8 cellular contexts compared by ENCODE assay signal in the genomic region with DNA sequence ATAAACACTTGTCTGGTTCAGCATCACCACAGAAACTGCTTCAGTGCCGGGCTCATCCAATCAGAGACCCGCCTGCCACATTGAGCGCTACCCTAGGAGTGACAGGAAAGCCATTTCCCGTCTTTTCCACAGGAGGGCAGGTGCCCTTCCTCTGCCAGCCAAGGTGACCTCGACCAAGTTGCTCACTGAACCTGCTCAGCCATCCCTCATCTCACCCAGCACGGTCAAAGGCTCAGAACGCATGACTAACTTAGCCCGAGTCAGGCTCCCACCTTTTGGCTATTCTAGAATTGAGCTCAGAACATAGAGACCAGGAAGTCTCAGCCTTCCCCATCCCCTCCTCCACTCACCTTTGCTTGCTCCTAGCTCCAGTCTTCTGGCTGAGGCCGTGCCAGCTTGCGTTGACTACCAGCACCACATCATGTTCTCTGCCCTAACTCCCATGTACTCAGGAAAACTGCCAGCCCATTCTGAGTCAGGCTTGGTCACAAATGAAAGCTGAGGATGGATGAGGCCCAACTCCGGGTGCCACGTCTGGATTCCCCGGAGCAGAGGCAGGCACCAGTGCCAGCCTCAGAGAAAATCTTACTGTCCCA. TPM values are rescaled to one million over a fixed set of nuclear protein-coding genes. Genes with fewer than 3 reads are reported as not detected.
DNase-seq lines count a peak whose midpoint lies in the region; ATAC-seq and TF ChIP-seq lines count a peak whose summit lies in the region.

No MANE protein-coding gene starts in this region.

- no peak for TF ChIP-seq POLR2A in erythroblast (IDR thresholded peaks at IDR 0.05; ENCODE audit: low read length)

- peaks cover 15% of the 10 kb centered on the region for H3K36me3 ChIP-seq in DND-41 (ENCODE audit: insufficient read depth, low read length)

- no peaks in the 10 kb centered on the region for H3K27me3 Mint-ChIP-seq in neural crest cell (ENCODE audit: low read depth)
- no peaks in the 10 kb centered on the region for H3K27me3 Mint-ChIP-seq in natural killer cell treated with Interleukin-12 subunit alpha and Interleukin-12 subunit beta and Interleukin-15 and Interleukin-18, amount 100 ng/mL, for 72 hours

- H3K27ac Mint-ChIP-seq in neural crest cell (ENCODE audit: unreplicated experiment), result peak overlapping the region; percentile 15
- no peak overlapping the region for H3K27ac Mint-ChIP-seq in natural killer cell treated with Interleukin-12 subunit alpha and Interleukin-12 subunit beta and Interleukin-15 and Interleukin-18, amount 100 ng/mL, for 72 hours

- H3K4me1 ChIP-seq in DND-41 (ENCODE audit: insufficient read depth, low read length), result peaks cover 9% of the 10 kb centered on the region

- H4K20me1 ChIP-seq in DND-41 (ENCODE audit: insufficient read depth, low read length), result no peaks in the 10 kb centered on the region

- H3K4me1 Mint-ChIP-seq in neural crest cell, result peaks cover 5% of the 10 kb centered on the region
- H3K4me1 Mint-ChIP-seq in natural killer cell treated with Interleukin-12 subunit alpha and Interleukin-12 subunit beta and Interleukin-15 and Interleukin-18, amount 100 ng/mL, for 72 hours (ENCODE audit: low read depth in 2 of 2), result peaks cover 0 to 4% of the 10 kb centered on the region in 2 donors

- no peak overlapping the region for H3K4me2 ChIP-seq in DND-41 (ENCODE audit: insufficient read depth, low read length)

- H3K9me3 ChIP-seq in DND-41 (ENCODE audit: insufficient read depth, low read length, severe bottlenecking), result no peaks in the 10 kb centered on the region

- TF ChIP-seq CTCF in DND-41 (IDR thresholded peaks at IDR 0.05; ENCODE audit: borderline replicate concordance, extremely low read depth, low read length, poor library complexity, severe bottlenecking) (no peak), cardiac fibroblast (IDR thresholded peaks at IDR 0.05; ENCODE audit: low read depth, low read length) (peak; percentile 8), neural crest cell (conservative IDR thresholded peaks at IDR 0.05) (no peak)

- no peak overlapping the region for H3K27ac ChIP-seq in DND-41 (ENCODE audit: low read length)

- peaks cover 4% of the 10 kb centered on the region for H3K36me3 Mint-ChIP-seq in neural crest cell (ENCODE audit: low read depth)
- peaks cover 5% of the 10 kb centered on the region for H3K36me3 Mint-ChIP-seq in natural killer cell treated with Interleukin-12 subunit alpha and Interleukin-12 subunit beta and Interleukin-15 and Interleukin-18, amount 100 ng/mL, for 72 hours

- no peak for DNase-seq in DND-41
- peak; percentile 44 for DNase-seq in NCI-H2107 (lab: John Stamatoyannopoulos, UW)
- peak in 1 of 2 donors; percentile 21 for DNase-seq in cardiac fibroblast (ENCODE audit: low read depth in 2 of 2)
- DNase-seq in neural crest cell (ENCODE audit: low read depth, low spot score), result no peak
- no peak for DNase-seq in putamen (ENCODE audit: low spot score)
- DNase-seq in GM03348 (ENCODE audit: low spot score), result no peak
- no peak for DNase-seq in natural killer cell treated with Interleukin-12 subunit alpha and Interleukin-12 subunit beta and Interleukin-15 and Interleukin-18, amount 100 ng/mL, for 72 hours (ENCODE audit: low spot score)
- no peak for DNase-seq in erythroblast (lab: John Stamatoyannopoulos, UW)

- H3K4me3 Mint-ChIP-seq in neural crest cell, result no peak overlapping the region
- H3K4me3 Mint-ChIP-seq in natural killer cell treated with Interleukin-12 subunit alpha and Interleukin-12 subunit beta and Interleukin-15 and Interleukin-18, amount 100 ng/mL, for 72 hours, result no peak overlapping the region

- no peak overlapping the region for H3K9ac ChIP-seq in DND-41 (ENCODE audit: low read depth, low read length)

- H2AFZ ChIP-seq in DND-41 (ENCODE audit: low read depth, low read length), result no peak overlapping the region

- peak; percentile 23; the same call in 1 of the 3 replicates for ATAC-seq in DND-41 (ENCODE audit: insufficient read depth, low read depth)
- no peak for ATAC-seq in natural killer cell treated with Interleukin-12 subunit alpha and Interleukin-12 subunit beta and Interleukin-15 and Interleukin-18, amount 100 ng/mL, for 72 hours

- H3K27me3 ChIP-seq in DND-41 (ENCODE audit: insufficient read depth, low read length, poor library complexity), result no peaks in the 10 kb centered on the region

- H3K9me3 Mint-ChIP-seq in neural crest cell, result no peaks in the 10 kb centered on the region
- no peaks in the 10 kb centered on the region for H3K9me3 Mint-ChIP-seq in natural killer cell treated with Interleukin-12 subunit alpha and Interleukin-12 subunit beta and Interleukin-15 and Interleukin-18, amount 100 ng/mL, for 72 hours

- H3K4me3 ChIP-seq in DND-41 (ENCODE audit: low read depth in 1 of 2, low read length in 2 of 2) (no peak overlapping the region), cardiac fibroblast (replicated peaks in 1 of 2; ENCODE audit: low read depth in 2 of 2, low read length in 2 of 2) (no peak overlapping the region)

- H3K79me2 ChIP-seq in DND-41 (ENCODE audit: insufficient read depth, low read length), result no peaks in the 10 kb centered on the region

RNA-seq across cellular contexts. Expression of a gene that starts 15.6 kb away (rescaled TPM):
- 50.0 and 63.0 TPM in 2 replicates for total RNA-seq in neural crest cell
- 10 to 100 TPM; 55.3 to 65.0 TPM for total RNA-seq in natural killer cell treated with Interleukin-12 subunit alpha and Interleukin-12 subunit beta and Interleukin-15 and Interleukin-18, amount 100 ng/mL, for 72 hours
